12 cellular contexts compared by ENCODE assay signal in the genomic region with DNA sequence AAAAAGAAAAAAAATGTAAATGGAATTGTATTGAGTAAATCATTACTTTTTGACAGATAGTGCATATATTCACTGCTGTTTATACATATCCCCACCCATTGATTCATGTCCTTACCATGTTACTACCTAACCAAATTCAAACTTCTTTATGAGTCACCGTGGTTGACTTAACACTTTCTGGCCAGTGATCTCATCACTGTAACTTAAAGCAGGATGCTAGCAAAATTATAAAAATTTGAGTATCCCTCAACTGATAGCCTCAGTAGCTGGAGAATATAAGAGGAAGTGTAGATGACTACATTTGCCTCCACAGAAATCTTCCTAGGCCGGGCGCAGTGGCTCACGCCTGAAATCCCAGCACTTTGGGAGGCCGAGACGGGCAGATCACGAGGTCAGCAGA. TPM values are rescaled to one million over a fixed set of nuclear protein-coding genes. Genes with fewer than 3 reads are reported as not detected.
DNase-seq lines count a peak whose midpoint lies in the region; ATAC-seq, FAIRE-seq and TF ChIP-seq lines count a peak whose summit lies in the region.
"Had no signal": no experiment of that assay in that cellular context is flagged by ENCODE, and none has a peak within 500 bp of the region (broad histone marks: within the 10 kb centered on the region; RNA-seq: fewer than 3 reads in every experiment).

No MANE protein-coding gene starts in this region.

- H3K4me3 ChIP-seq in kidney (ENCODE audit: low read length in 2 of 2) (no peak overlapping the region), lower lobe of right lung (no peak overlapping the region)

- H3K36me3 Mint-ChIP-seq in activated CD4-positive, alpha-beta memory T cell treated with anti-CD3 and anti-CD28 coated beads for 36 hours: peaks cover 47% of the 10 kb centered on the region
- peaks cover 6% of the 10 kb centered on the region for H3K36me3 Mint-ChIP-seq in natural killer cell

- H3K9me3 Mint-ChIP-seq in activated CD4-positive, alpha-beta memory T cell treated with anti-CD3 and anti-CD28 coated beads for 36 hours: no peaks in the 10 kb centered on the region
- no peaks in the 10 kb centered on the region for H3K9me3 Mint-ChIP-seq in natural killer cell

- peaks cover 42% of the 10 kb centered on the region for H3K4me1 Mint-ChIP-seq in activated CD4-positive, alpha-beta memory T cell treated with anti-CD3 and anti-CD28 coated beads for 36 hours (ENCODE audit: low read depth)
- H3K4me1 Mint-ChIP-seq in natural killer cell: peaks cover 24 to 32% of the 10 kb centered on the region in 2 donors

- peak overlapping the region; percentile 65 for H3K27ac Mint-ChIP-seq in activated CD4-positive, alpha-beta memory T cell treated with anti-CD3 and anti-CD28 coated beads for 36 hours
- H3K27ac Mint-ChIP-seq in natural killer cell: peak overlapping the region; percentile 43 to 73

- H3K4me3 Mint-ChIP-seq in activated CD4-positive, alpha-beta memory T cell treated with anti-CD3 and anti-CD28 coated beads for 36 hours: no peak overlapping the region
- H3K4me3 Mint-ChIP-seq in natural killer cell: no peak overlapping the region

- no peak for DNase-seq in activated CD4-positive, alpha-beta memory T cell treated with anti-CD3 and anti-CD28 coated beads for 36 hours
- DNase-seq in natural killer cell (no peak), kidney (no peak), lower lobe of right lung (no peak), NCI-H524 treated with DMSO at 0.1 percent for 48 hours (lab: John Stamatoyannopoulos, UW) (no peak)
- DNase-seq: aorta, left colon had no signal

- ATAC-seq in GM18868 (IDR thresholded peaks at IDR 0.05; ENCODE audit: unreplicated experiment) (peak; percentile 77), HG03196 (IDR thresholded peaks at IDR 0.05; ENCODE audit: unreplicated experiment) (peak; percentile 84), natural killer cell (peak; percentile 57 to 88 (median 62)), HG02938 (IDR thresholded peaks at IDR 0.05; ENCODE audit: unreplicated experiment) (no peak), lower lobe of right lung (no peak)
- ATAC-seq: left colon had no signal

- peaks cover 13 to 15% of the 10 kb centered on the region in 2 donors for H3K36me3 ChIP-seq in kidney (ENCODE audit: control insufficient read depth in 1 of 2, insufficient read depth in 2 of 2, low read length in 2 of 2)
- peaks cover 67% of the 10 kb centered on the region for H3K36me3 ChIP-seq in lower lobe of right lung

- TF ChIP-seq CTCF in natural killer cell (IDR thresholded peaks at IDR 0.05): no peak
- no peak for TF ChIP-seq CTCF in kidney (IDR thresholded peaks at IDR 0.05; ENCODE audit: borderline replicate concordance, extremely low read depth, insufficient read depth)
- TF ChIP-seq CTCF in lower lobe of right lung (IDR thresholded peaks at IDR 0.05): no peak

- no peaks in the 10 kb centered on the region for H3K27me3 Mint-ChIP-seq in activated CD4-positive, alpha-beta memory T cell treated with anti-CD3 and anti-CD28 coated beads for 36 hours
- H3K27me3 Mint-ChIP-seq in natural killer cell (ENCODE audit: low read depth in 2 of 2): no peaks in the 10 kb centered on the region

- CTCF ChIA-PET in activated CD4-positive, alpha-beta memory T cell treated with anti-CD3 and anti-CD28 coated beads for 36 hours (lab: Charles Lee): interaction anchor here (1.4 kb wide), 1 partner anchor 9 kb away, joined by 3 read pairs; no protein-coding TSS in a partner anchor

- intact Hi-C loops in activated CD4-positive, alpha-beta memory T cell treated with anti-CD3 and anti-CD28 coated beads for 36 hours (cut with micrococcal nuclease): loop anchor here (1.0 to 5.0 kb wide), 2 partner anchors 14 to 290 kb away; a partner anchor contains a TSS
- intact Hi-C loops in natural killer cell (cut with micrococcal nuclease): no loop called here
- intact Hi-C loops in kidney (cut with DNase I): no loop called here
- intact Hi-C loops in lower lobe of right lung (cut with DNase I): no loop called here

- FAIRE-seq in kidney (lab: Jason Lieb, UNC): no peak
- FAIRE-seq: GM18507 had no signal

- no peak overlapping the region for H3K9ac ChIP-seq in kidney (ENCODE audit: low read length in 2 of 2)
- H3K9ac ChIP-seq: KMS-11 had no signal

- POLR2A ChIA-PET in activated CD4-positive, alpha-beta memory T cell treated with anti-CD3 and anti-CD28 coated beads for 36 hours (lab: Charles Lee): interaction anchor here (0.7 to 1.2 kb wide), 2 partner anchors 12 to 76 kb away, joined by 3 to 5 read pairs; no protein-coding TSS in a partner anchor

- H3K4me1 ChIP-seq in kidney (ENCODE audit: control insufficient read depth in 1 of 2, insufficient read depth in 1 of 2, low read depth in 1 of 2, low read length in 2 of 2) (peaks cover 0 to 3% of the 10 kb centered on the region in 2 donors), lower lobe of right lung (no peaks in the 10 kb centered on the region)

- H3K9me3 ChIP-seq in kidney (ENCODE audit: control insufficient read depth in 1 of 2, low read length in 2 of 2): no peaks in the 10 kb centered on the region
- H3K9me3 ChIP-seq in lower lobe of right lung: no peaks in the 10 kb centered on the region

- H3K27ac ChIP-seq in kidney (ENCODE audit: low read depth in 2 of 2, low read length in 2 of 2): no peak overlapping the region
- H3K27ac ChIP-seq in lower lobe of right lung: no peak overlapping the region
- H3K27ac ChIP-seq: KMS-11 had no signal

- H3K27me3 ChIP-seq in lower lobe of right lung (ENCODE audit: low read depth): no peaks in the 10 kb centered on the region

RNA-seq across cellular contexts. Expression of a gene that starts 13.4 kb away (rescaled TPM):
- total RNA-seq in activated CD4-positive, alpha-beta memory T cell treated with anti-CD3 and anti-CD28 coated beads for 36 hours: 10 to 100 TPM; 84.7 to 87.3 TPM
- total RNA-seq in natural killer cell (10 to 100 TPM; 61.4 to 66.7 (median 66.3) TPM), kidney (35.8 TPM), lower lobe of right lung (31.5 TPM)
- 12.6 TPM for polyA plus RNA-seq in kidney (ENCODE audit: insufficient read depth, low read depth, low replicate concordance)

RNA-seq across cellular contexts. Expression of a gene that starts 13.9 kb away (rescaled TPM):
- 10 to 100 TPM; 27.2 to 28.7 TPM for total RNA-seq in activated CD4-positive, alpha-beta memory T cell treated with anti-CD3 and anti-CD28 coated beads for 36 hours
- total RNA-seq in natural killer cell (10 to 100 TPM; 18.3 to 26.2 (median 21.6) TPM), kidney (13.5 TPM), lower lobe of right lung (13.2 TPM)
- 1.8 TPM for polyA plus RNA-seq in kidney (ENCODE audit: insufficient read depth, low read depth, low replicate concordance)

RNA-seq across cellular contexts. Expression of a gene that starts 25.6 kb away (rescaled TPM):
- total RNA-seq in activated CD4-positive, alpha-beta memory T cell treated with anti-CD3 and anti-CD28 coated beads for 36 hours: under 1 TPM; 0.51 to 0.78 TPM
- total RNA-seq in natural killer cell: under 1 TPM; 0.43 to 0.83 (median 0.54) TPM
- total RNA-seq in kidney: 11.0 TPM
- 30.4 TPM for polyA plus RNA-seq in kidney (ENCODE audit: insufficient read depth, low read depth, low replicate concordance)
- 1.1 TPM for total RNA-seq in lower lobe of right lung

Comparison
In these comparisons a context has a peak if more than half of its experiments do, and no peak if none do; other contexts are left out.
1. ATAC-seq: peak in GM18868 (single experiment), HG03196 (single experiment) and natural killer cell (3 of 3); none in HG02938 (single experiment) and lower lobe of right lung (0 of 2).